Comparison of ENCODE assay signal across 1 cellular context in the genomic region with DNA sequence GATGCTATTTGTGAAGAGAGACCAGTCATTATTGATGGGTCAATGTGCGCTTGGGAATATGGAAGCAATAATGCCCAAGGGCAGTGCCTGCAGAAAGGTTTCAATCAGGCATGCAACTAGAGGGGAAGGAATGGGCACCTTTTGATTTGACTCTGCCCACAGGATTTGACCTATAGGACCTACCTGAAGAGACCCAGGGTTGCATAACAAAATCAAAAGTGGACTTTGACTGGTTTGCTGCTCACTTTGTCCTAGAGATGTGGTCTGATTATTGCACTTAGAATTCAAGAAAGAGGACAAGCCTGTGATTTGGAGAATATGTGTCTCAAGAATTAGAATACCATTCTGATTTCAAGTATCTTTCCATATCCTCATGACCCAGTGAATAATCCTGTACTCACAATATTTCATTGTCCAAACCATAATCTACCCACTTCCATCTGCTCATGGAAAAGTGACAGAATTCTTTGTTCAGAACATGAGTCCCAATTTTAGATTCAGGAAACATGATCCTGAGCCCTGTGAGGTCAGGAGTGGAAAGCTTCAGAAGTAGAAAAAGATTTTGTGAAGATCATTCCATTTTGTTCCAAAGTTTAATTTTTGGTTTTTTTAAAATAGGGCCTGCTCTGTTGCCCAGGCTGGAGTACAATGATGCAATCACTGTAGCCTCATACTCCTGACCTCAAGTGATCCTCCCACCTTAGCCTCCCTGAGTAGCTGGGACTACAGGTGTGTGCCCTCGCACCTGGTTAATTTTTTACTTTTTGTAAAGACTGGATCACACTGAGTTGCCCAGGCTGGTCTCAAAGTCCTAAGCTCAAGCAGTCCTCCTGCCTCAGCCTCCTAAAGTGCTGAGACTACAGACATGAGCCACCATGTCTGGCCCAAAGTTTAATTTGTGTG.
A peak's percentile ranks its signal among the peaks of the same experiment; 100 is the strongest.
TF ChIP-seq lines count a peak whose summit lies in the region.

No MANE protein-coding gene starts in this region.

TF ChIP-seq in HepG2, 621 proteins besides CTCF, POLR2A, EP300 and RAD21 (continued from another document and continues in another):
- TF ChIP-seq BCL3 (CRISPR knock-in tag; IDR thresholded peaks at IDR 0.05) (no peak), MAF1 (CRISPR knock-in tag; IDR thresholded peaks at IDR 0.05; ENCODE audit: borderline replicate concordance) (no peak), ZNF512B (CRISPR knock-in tag; IDR thresholded peaks at IDR 0.05; ENCODE audit: borderline replicate concordance) (no peak; the same call in 1 of the 2 replicates), ZNF256 (CRISPR knock-in tag; conservative IDR thresholded peaks at IDR 0.05) (no peak), ZNF460 (CRISPR knock-in tag; IDR thresholded peaks at IDR 0.05; ENCODE audit: borderline replicate concordance) (no peak), CREB3 (CRISPR knock-in tag; IDR thresholded peaks at IDR 0.05) (no peak), PHF21A (CRISPR knock-in tag; IDR thresholded peaks at IDR 0.05) (no peak), CEBPZ (IDR thresholded peaks at IDR 0.05; ENCODE audit: low read length) (no peak), CENPBD1 (CRISPR knock-in tag; IDR thresholded peaks at IDR 0.05; ENCODE audit: borderline replicate concordance, low read depth) (no peak), NCOR1 (IDR thresholded peaks at IDR 0.05; ENCODE audit: borderline replicate concordance, low read length) (no peak), MEIS2 (CRISPR knock-in tag; IDR thresholded peaks at IDR 0.05) (no peak), ZFP1 (CRISPR knock-in tag; IDR thresholded peaks at IDR 0.05) (no peak), FOXO1 (CRISPR knock-in tag; IDR thresholded peaks at IDR 0.05) (no peak), ATAD3A (CRISPR knock-in tag; IDR thresholded peaks at IDR 0.05) (no peak), USF2 (IDR thresholded peaks at IDR 0.05; ENCODE audit: low read depth, low read length) (no peak), USF2 (CRISPR knock-in tag; IDR thresholded peaks at IDR 0.05; ENCODE audit: borderline replicate concordance) (no peak), TRIM24 (CRISPR knock-in tag; IDR thresholded peaks at IDR 0.05) (no peak), SIN3B (IDR thresholded peaks at IDR 0.05; ENCODE audit: low read length) (no peak), ELF4 (CRISPR knock-in tag; IDR thresholded peaks at IDR 0.05; ENCODE audit: borderline replicate concordance) (no peak), SMAD9 (CRISPR knock-in tag; IDR thresholded peaks at IDR 0.05) (no peak), CHD4 (IDR thresholded peaks at IDR 0.05; ENCODE audit: borderline replicate concordance, low read length) (no peak), CCAR2 (optimal IDR thresholded peaks at IDR 0.05; ENCODE audit: low read depth, low read length) (no peak), SMYD3 (CRISPR knock-in tag; IDR thresholded peaks at IDR 0.05) (no peak), ZNF564 (CRISPR knock-in tag; IDR thresholded peaks at IDR 0.05) (no peak), NR2C2 (CRISPR knock-in tag; IDR thresholded peaks at IDR 0.05; ENCODE audit: borderline replicate concordance) (peak; percentile 41; the same call in 1 of the 2 replicates), ZNF792 (CRISPR knock-in tag; IDR thresholded peaks at IDR 0.05) (no peak), ZNF614 (CRISPR knock-in tag; IDR thresholded peaks at IDR 0.05; ENCODE audit: borderline replicate concordance) (no peak), NFIB (CRISPR knock-in tag; IDR thresholded peaks at IDR 0.05; ENCODE audit: borderline replicate concordance) (no peak), CBX5 (CRISPR knock-in tag; IDR thresholded peaks at IDR 0.05; ENCODE audit: borderline replicate concordance) (no peak)
- TF ChIP-seq, protein P1, sequence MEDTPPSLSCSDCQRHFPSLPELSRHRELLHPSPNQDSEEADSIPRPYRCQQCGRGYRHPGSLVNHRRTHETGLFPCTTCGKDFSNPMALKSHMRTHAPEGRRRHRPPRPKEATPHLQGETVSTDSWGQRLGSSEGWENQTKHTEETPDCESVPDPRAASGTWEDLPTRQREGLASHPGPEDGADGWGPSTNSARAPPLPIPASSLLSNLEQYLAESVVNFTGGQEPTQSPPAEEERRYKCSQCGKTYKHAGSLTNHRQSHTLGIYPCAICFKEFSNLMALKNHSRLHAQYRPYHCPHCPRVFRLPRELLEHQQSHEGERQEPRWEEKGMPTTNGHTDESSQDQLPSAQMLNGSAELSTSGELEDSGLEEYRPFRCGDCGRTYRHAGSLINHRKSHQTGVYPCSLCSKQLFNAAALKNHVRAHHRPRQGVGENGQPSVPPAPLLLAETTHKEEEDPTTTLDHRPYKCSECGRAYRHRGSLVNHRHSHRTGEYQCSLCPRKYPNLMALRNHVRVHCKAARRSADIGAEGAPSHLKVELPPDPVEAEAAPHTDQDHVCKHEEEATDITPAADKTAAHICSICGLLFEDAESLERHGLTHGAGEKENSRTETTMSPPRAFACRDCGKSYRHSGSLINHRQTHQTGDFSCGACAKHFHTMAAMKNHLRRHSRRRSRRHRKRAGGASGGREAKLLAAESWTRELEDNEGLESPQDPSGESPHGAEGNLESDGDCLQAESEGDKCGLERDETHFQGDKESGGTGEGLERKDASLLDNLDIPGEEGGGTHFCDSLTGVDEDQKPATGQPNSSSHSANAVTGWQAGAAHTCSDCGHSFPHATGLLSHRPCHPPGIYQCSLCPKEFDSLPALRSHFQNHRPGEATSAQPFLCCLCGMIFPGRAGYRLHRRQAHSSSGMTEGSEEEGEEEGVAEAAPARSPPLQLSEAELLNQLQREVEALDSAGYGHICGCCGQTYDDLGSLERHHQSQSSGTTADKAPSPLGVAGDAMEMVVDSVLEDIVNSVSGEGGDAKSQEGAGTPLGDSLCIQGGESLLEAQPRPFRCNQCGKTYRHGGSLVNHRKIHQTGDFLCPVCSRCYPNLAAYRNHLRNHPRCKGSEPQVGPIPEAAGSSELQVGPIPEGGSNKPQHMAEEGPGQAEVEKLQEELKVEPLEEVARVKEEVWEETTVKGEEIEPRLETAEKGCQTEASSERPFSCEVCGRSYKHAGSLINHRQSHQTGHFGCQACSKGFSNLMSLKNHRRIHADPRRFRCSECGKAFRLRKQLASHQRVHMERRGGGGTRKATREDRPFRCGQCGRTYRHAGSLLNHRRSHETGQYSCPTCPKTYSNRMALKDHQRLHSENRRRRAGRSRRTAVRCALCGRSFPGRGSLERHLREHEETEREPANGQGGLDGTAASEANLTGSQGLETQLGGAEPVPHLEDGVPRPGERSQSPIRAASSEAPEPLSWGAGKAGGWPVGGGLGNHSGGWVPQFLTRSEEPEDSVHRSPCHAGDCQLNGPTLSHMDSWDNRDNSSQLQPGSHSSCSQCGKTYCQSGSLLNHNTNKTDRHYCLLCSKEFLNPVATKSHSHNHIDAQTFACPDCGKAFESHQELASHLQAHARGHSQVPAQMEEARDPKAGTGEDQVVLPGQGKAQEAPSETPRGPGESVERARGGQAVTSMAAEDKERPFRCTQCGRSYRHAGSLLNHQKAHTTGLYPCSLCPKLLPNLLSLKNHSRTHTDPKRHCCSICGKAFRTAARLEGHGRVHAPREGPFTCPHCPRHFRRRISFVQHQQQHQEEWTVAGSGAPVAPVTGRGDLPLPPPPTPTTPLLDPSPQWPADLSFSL (CRISPR knock-in tag; IDR thresholded peaks at IDR 0.05), result no peak
- TF ChIP-seq, protein P2, sequence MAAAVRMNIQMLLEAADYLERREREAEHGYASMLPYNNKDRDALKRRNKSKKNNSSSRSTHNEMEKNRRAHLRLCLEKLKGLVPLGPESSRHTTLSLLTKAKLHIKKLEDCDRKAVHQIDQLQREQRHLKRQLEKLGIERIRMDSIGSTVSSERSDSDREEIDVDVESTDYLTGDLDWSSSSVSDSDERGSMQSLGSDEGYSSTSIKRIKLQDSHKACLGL (CRISPR knock-in tag; IDR thresholded peaks at IDR 0.05), result no peak
- TF ChIP-seq, protein P3, sequence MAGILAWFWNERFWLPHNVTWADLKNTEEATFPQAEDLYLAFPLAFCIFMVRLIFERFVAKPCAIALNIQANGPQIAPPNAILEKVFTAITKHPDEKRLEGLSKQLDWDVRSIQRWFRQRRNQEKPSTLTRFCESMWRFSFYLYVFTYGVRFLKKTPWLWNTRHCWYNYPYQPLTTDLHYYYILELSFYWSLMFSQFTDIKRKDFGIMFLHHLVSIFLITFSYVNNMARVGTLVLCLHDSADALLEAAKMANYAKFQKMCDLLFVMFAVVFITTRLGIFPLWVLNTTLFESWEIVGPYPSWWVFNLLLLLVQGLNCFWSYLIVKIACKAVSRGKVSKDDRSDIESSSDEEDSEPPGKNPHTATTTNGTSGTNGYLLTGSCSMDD (CRISPR knock-in tag; IDR thresholded peaks at IDR 0.05), result no peak
- TF ChIP-seq, protein P4, sequence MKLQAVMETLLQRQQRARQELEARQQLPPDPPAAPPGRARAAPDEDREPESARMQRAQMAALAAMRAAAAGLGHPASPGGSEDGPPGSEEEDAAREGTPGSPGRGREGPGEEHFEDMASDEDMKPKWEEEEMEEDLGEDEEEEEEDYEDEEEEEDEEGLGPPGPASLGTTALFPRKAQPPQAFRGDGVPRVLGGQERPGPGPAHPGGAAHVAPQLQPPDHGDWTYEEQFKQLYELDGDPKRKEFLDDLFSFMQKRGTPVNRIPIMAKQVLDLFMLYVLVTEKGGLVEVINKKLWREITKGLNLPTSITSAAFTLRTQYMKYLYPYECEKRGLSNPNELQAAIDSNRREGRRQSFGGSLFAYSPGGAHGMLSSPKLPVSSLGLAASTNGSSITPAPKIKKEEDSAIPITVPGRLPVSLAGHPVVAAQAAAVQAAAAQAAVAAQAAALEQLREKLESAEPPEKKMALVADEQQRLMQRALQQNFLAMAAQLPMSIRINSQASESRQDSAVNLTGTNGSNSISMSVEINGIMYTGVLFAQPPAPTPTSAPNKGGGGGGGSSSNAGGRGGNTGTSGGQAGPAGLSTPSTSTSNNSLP (IDR thresholded peaks at IDR 0.05; ENCODE audit: low read depth, low read length), result no peak
